Comparison of ENCODE assay signal across 16 cellular contexts in genomic region chr14:104855532-104856090, GRCh38.
"Had no signal": no experiment of that assay in that cellular context is flagged by ENCODE, and none has a peak within 500 bp of the region (broad histone marks: within the 10 kb centered on the region; RNA-seq: fewer than 3 reads in every experiment).

No MANE protein-coding gene starts in this region.

- DNase-seq: activated CD4-positive, alpha-beta memory T cell treated with anti-CD3 and anti-CD28 coated beads for 36 hours; activated CD4-positive, CD25-positive, alpha-beta regulatory T cell treated with anti-CD3 and anti-CD28 coated beads, Interleukin-2, amount 50 U/mL, for 72 hours; activated naive CD8-positive, alpha-beta T cell treated with anti-CD3 and anti-CD28 coated beads, Interleukin-2, amount 10 ng/mL, durations not matched to agents 7 days and 5 days; activated T-cell treated with anti-CD3 and anti-CD28 coated beads, Interleukin-2, amount 50 U/mL, for 48 hours; anterior cingulate cortex; cerebellar nuclear complex; effector memory CD8-positive, alpha-beta T cell; hippocampal formation; midbrain; naive B cell; stimulated activated CD4-positive, alpha-beta T cell treated with anti-CD3 and anti-CD28 coated beads, Interleukin-1b, Interleukin-23, amount 100 ng/mL, for 48 hours; stomach; uterus had no signal

- H3K9me3 Mint-ChIP-seq: activated CD4-positive, alpha-beta memory T cell treated with anti-CD3 and anti-CD28 coated beads for 36 hours; activated naive CD8-positive, alpha-beta T cell treated with anti-CD3 and anti-CD28 coated beads, Interleukin-2, amount 10 ng/mL, durations not matched to agents 7 days and 5 days; dendritic cell treated with granulocyte-macrophage colony-stimulating factor and Interleukin-4, amounts not matched to agents 40 ng/mL and 50 ng/mL, for 4 days; effector memory CD8-positive, alpha-beta T cell; naive B cell had no signal

- H3K27ac ChIP-seq: epithelial cell of prostate, stomach, uterus had no signal

- H3K4me1 ChIP-seq: stomach, uterus had no signal

- H3K4me3 Mint-ChIP-seq: activated CD4-positive, alpha-beta memory T cell treated with anti-CD3 and anti-CD28 coated beads for 36 hours; activated naive CD8-positive, alpha-beta T cell treated with anti-CD3 and anti-CD28 coated beads, Interleukin-2, amount 10 ng/mL, durations not matched to agents 7 days and 5 days; dendritic cell treated with granulocyte-macrophage colony-stimulating factor and Interleukin-4, amounts not matched to agents 40 ng/mL and 50 ng/mL, for 4 days; effector memory CD8-positive, alpha-beta T cell; naive B cell had no signal

- H3K27me3 ChIP-seq: uterus had no signal

- H3K4me3 ChIP-seq: lung, stomach, uterus had no signal

- H3K36me3 ChIP-seq: stomach, uterus had no signal

- H3K4me1 Mint-ChIP-seq: activated naive CD8-positive, alpha-beta T cell treated with anti-CD3 and anti-CD28 coated beads, Interleukin-2, amount 10 ng/mL, durations not matched to agents 7 days and 5 days; naive B cell had no signal

- H3K36me3 Mint-ChIP-seq: activated CD4-positive, alpha-beta memory T cell treated with anti-CD3 and anti-CD28 coated beads for 36 hours; activated naive CD8-positive, alpha-beta T cell treated with anti-CD3 and anti-CD28 coated beads, Interleukin-2, amount 10 ng/mL, durations not matched to agents 7 days and 5 days; naive B cell had no signal

- H3K9me3 ChIP-seq: stomach, uterus had no signal

- ATAC-seq: effector memory CD8-positive, alpha-beta T cell had no signal

- H3K27ac Mint-ChIP-seq: activated CD4-positive, alpha-beta memory T cell treated with anti-CD3 and anti-CD28 coated beads for 36 hours; activated naive CD8-positive, alpha-beta T cell treated with anti-CD3 and anti-CD28 coated beads, Interleukin-2, amount 10 ng/mL, durations not matched to agents 7 days and 5 days; dendritic cell treated with granulocyte-macrophage colony-stimulating factor and Interleukin-4, amounts not matched to agents 40 ng/mL and 50 ng/mL, for 4 days; effector memory CD8-positive, alpha-beta T cell; naive B cell had no signal
